10 cellular contexts compared by ENCODE assay signal in genomic region chr4:48813984-48814383, GRCh38. TPM values are rescaled to one million over a fixed set of nuclear protein-coding genes. Genes with fewer than 3 reads are reported as not detected.
DNase-seq lines count a peak whose midpoint lies in the region; ATAC-seq and TF ChIP-seq lines count a peak whose summit lies in the region.
"Had no signal": no experiment of that assay in that cellular context is flagged by ENCODE, and none has a peak within 500 bp of the region (broad histone marks: within the 10 kb centered on the region; RNA-seq: fewer than 3 reads in every experiment).

No MANE protein-coding gene starts in this region.

- no peaks in the 10 kb centered on the region for H3K4me1 ChIP-seq in ovary (ENCODE audit: insufficient read depth)
- H3K4me1 ChIP-seq: colonic mucosa had no signal

- 60 to 73% (median 66%) methylated on average over 2 of the region's 2 CpGs for WGBS in ovary, 3 donors

- H3K27me3 ChIP-seq in ovary = no peaks in the 10 kb centered on the region
- H3K27me3 ChIP-seq: colonic mucosa had no signal

- no peaks in the 10 kb centered on the region for H3K9me3 ChIP-seq in ovary
- H3K9me3 ChIP-seq: colonic mucosa had no signal

- TF ChIP-seq POLR2A in ovary (IDR thresholded peaks at IDR 0.05) = no peak

- DNase-seq in D341Med (ENCODE audit: low spot score) = peak; percentile 52
- DNase-seq in NCI-H187 treated with DMSO at 0.1 percent for 48 hours (lab: John Stamatoyannopoulos, UW) = peak; percentile 94
- no peak for DNase-seq in omental fat pad (ENCODE audit: low spot score)
- no peak for DNase-seq in NOMO-1 treated with dmso at 0.1 percent for 144 hours (lab: John Stamatoyannopoulos, UW; ENCODE audit: unreplicated experiment)
- DNase-seq in cerebellum (ENCODE audit: low spot score) = no peak
- DNase-seq in ovary = no peak
- DNase-seq: colonic mucosa had no signal

- ATAC-seq in GM19328 (IDR thresholded peaks at IDR 0.05; ENCODE audit: unreplicated experiment) = peak; percentile 79
- ATAC-seq in HG02943 (IDR thresholded peaks at IDR 0.05; ENCODE audit: low read depth, unreplicated experiment) = peak; percentile 71
- no peak for ATAC-seq in omental fat pad (ENCODE audit: low FRiP score)
- ATAC-seq: HepG2 had no signal

- intact Hi-C loops in ovary (cut with DNase I) = no loop called here

- TF ChIP-seq CTCF in omental fat pad (IDR thresholded peaks at IDR 0.05) (no peak), ovary (IDR thresholded peaks at IDR 0.05) (no peak)

- no peak overlapping the region for H3K4me3 ChIP-seq in ovary
- H3K4me3 ChIP-seq: colonic mucosa had no signal

- no peak overlapping the region for H3K27ac ChIP-seq in ovary
- H3K27ac ChIP-seq: colonic mucosa had no signal

- no peaks in the 10 kb centered on the region for H3K36me3 ChIP-seq in ovary
- H3K36me3 ChIP-seq: colonic mucosa had no signal

- no peak for TF ChIP-seq EP300 in ovary (IDR thresholded peaks at IDR 0.05)

RNA-seq across cellular contexts. Expression of gene OCIAD1, which starts 16.9 kb away (rescaled TPM):
- total RNA-seq in omental fat pad = 100 to 1,000 TPM in 1 of 4 donors, 10 to 100 TPM in 3; 67.9 to 111 (median 88.8) TPM
- total RNA-seq in cerebellum = 116 TPM
- total RNA-seq in ovary = 100 to 1,000 TPM in 6 of 7 donors, 10 to 100 TPM in 1; 73.4 to 132 (median 111) TPM
- 100 to 1,000 TPM; 133 to 241 TPM for polyA plus RNA-seq in ovary

RNA-seq across cellular contexts. Expression of gene FRYL, which starts 33.9 kb away (rescaled TPM):
- total RNA-seq in omental fat pad = 100 to 1,000 TPM in 1 of 4 donors, 10 to 100 TPM in 3; 45.2 to 143 (median 48.7) TPM
- 141 TPM for total RNA-seq in cerebellum
- total RNA-seq in ovary = 10 to 100 TPM; 30.7 to 46.0 (median 36.0) TPM
- polyA plus RNA-seq in ovary = 10 to 100 TPM; 10.7 to 33.5 TPM

Comparison
In these comparisons a context has a peak if more than half of its experiments do, and no peak if none do; other contexts are left out.
1. DNase-seq: peak in D341Med (single experiment) and NCI-H187 treated with DMSO at 0.1 percent for 48 hours (single experiment); none in omental fat pad (single experiment), NOMO-1 treated with dmso at 0.1 percent for 144 hours (single experiment), cerebellum (single experiment) and ovary (0 of 5).